In genomic region chr13:37598572-37598971, GRCh38 we compare ENCODE assay signal across 12 cellular contexts. TPM values are rescaled to one million over a fixed set of nuclear protein-coding genes. Genes with fewer than 3 reads are reported as not detected.
A peak's percentile ranks its signal among the peaks of the same experiment; 100 is the strongest.
DNase-seq lines count a peak whose midpoint lies in the region; ATAC-seq and TF ChIP-seq lines count a peak whose summit lies in the region.
"Had no signal": no experiment of that assay in that cellular context is flagged by ENCODE, and none has a peak within 500 bp of the region (broad histone marks: within the 10 kb centered on the region; RNA-seq: fewer than 3 reads in every experiment).

A gene with protein sequence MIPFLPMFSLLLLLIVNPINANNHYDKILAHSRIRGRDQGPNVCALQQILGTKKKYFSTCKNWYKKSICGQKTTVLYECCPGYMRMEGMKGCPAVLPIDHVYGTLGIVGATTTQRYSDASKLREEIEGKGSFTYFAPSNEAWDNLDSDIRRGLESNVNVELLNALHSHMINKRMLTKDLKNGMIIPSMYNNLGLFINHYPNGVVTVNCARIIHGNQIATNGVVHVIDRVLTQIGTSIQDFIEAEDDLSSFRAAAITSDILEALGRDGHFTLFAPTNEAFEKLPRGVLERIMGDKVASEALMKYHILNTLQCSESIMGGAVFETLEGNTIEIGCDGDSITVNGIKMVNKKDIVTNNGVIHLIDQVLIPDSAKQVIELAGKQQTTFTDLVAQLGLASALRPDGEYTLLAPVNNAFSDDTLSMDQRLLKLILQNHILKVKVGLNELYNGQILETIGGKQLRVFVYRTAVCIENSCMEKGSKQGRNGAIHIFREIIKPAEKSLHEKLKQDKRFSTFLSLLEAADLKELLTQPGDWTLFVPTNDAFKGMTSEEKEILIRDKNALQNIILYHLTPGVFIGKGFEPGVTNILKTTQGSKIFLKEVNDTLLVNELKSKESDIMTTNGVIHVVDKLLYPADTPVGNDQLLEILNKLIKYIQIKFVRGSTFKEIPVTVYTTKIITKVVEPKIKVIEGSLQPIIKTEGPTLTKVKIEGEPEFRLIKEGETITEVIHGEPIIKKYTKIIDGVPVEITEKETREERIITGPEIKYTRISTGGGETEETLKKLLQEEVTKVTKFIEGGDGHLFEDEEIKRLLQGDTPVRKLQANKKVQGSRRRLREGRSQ (minus strand): TSS chr13:37598768. CDS start chr13:37598726, 42 bp downstream.

- H3K4me1 Mint-ChIP-seq in type B pancreatic cell (ENCODE audit: unreplicated experiment) = peaks cover 23% of the 10 kb centered on the region
- no peaks in the 10 kb centered on the region for H3K4me1 Mint-ChIP-seq in activated CD4-positive, alpha-beta memory T cell treated with anti-CD3 and anti-CD28 coated beads for 36 hours (ENCODE audit: low read depth)
- H3K4me1 Mint-ChIP-seq: activated CD4-positive, alpha-beta T cell treated with anti-CD3 and anti-CD28 coated beads for 36 hours; naive B cell had no signal

- H3K27ac Mint-ChIP-seq in type B pancreatic cell = peak within 1 kb of the TSS; percentile 50
- H3K27ac Mint-ChIP-seq in activated CD4-positive, alpha-beta memory T cell treated with anti-CD3 and anti-CD28 coated beads for 36 hours = no peak within 1 kb of the TSS
- H3K27ac Mint-ChIP-seq: activated CD4-positive, alpha-beta T cell treated with anti-CD3 and anti-CD28 coated beads for 36 hours; naive B cell had no signal

- ATAC-seq in GM21825 (IDR thresholded peaks at IDR 0.05; ENCODE audit: unreplicated experiment) = no peak
- ATAC-seq: activated CD4-positive, alpha-beta T cell treated with anti-CD3 and anti-CD28 coated beads for 36 hours had no signal

- CTCF ChIA-PET in activated CD4-positive, alpha-beta memory T cell treated with anti-CD3 and anti-CD28 coated beads for 36 hours (lab: Charles Lee) = no interaction called here

- no peak for TF ChIP-seq CTCF in WI38 (IDR thresholded peaks at IDR 0.05; ENCODE audit: low read depth, low read length)
- no peak for TF ChIP-seq CTCF in fibroblast of the aortic adventitia (IDR thresholded peaks at IDR 0.05; ENCODE audit: insufficient read depth, low read length)
- no peak for TF ChIP-seq CTCF in type B pancreatic cell (conservative IDR thresholded peaks at IDR 0.05)

- DNase-seq in fibroblast of the aortic adventitia (ENCODE audit: low read depth) (peak; percentile 67), myocyte (ENCODE audit: low read depth) (no peak), type B pancreatic cell (ENCODE audit: extremely low spot score, unreplicated experiment) (no peak), NCI-H82 (lab: John Stamatoyannopoulos, UW) (no peak), AG08396 (ENCODE audit: low spot score) (no peak)
- DNase-seq in activated CD4-positive, alpha-beta memory T cell treated with anti-CD3 and anti-CD28 coated beads for 36 hours = no peak
- DNase-seq: activated CD4-positive, alpha-beta T cell treated with anti-CD3 and anti-CD28 coated beads for 36 hours; activated naive CD4-positive, alpha-beta T cell treated with Interleukin-2 at 50 U/mL for 16 hours; naive B cell; NCI-H2029 treated with DMSO at 0.1 percent for 48 hours had no signal

- POLR2A ChIA-PET in activated CD4-positive, alpha-beta memory T cell treated with anti-CD3 and anti-CD28 coated beads for 36 hours (lab: Charles Lee) = no interaction called here

- H3K4me3 Mint-ChIP-seq in type B pancreatic cell = peak within 1 kb of the TSS; percentile 88
- H3K4me3 Mint-ChIP-seq in activated CD4-positive, alpha-beta memory T cell treated with anti-CD3 and anti-CD28 coated beads for 36 hours = no peak within 1 kb of the TSS
- H3K4me3 Mint-ChIP-seq: activated CD4-positive, alpha-beta T cell treated with anti-CD3 and anti-CD28 coated beads for 36 hours; naive B cell had no signal

- no peaks in the 10 kb centered on the region for H3K9me3 Mint-ChIP-seq in type B pancreatic cell
- no peaks in the 10 kb centered on the region for H3K9me3 Mint-ChIP-seq in activated CD4-positive, alpha-beta memory T cell treated with anti-CD3 and anti-CD28 coated beads for 36 hours
- H3K9me3 Mint-ChIP-seq: naive B cell had no signal

- intact Hi-C loops in activated CD4-positive, alpha-beta memory T cell treated with anti-CD3 and anti-CD28 coated beads for 36 hours (cut with micrococcal nuclease) = no loop called here

- H3K4me3 ChIP-seq in WI38 (ENCODE audit: low read depth, low read length) = peak within 1 kb of the TSS; percentile 48
- H3K4me3 ChIP-seq in fibroblast of the aortic adventitia (ENCODE audit: low read depth, low read length) = peak within 1 kb of the TSS; percentile 65

- H3K36me3 Mint-ChIP-seq in type B pancreatic cell = peaks cover 4% of the 10 kb centered on the region
- H3K36me3 Mint-ChIP-seq in activated CD4-positive, alpha-beta memory T cell treated with anti-CD3 and anti-CD28 coated beads for 36 hours = no peaks in the 10 kb centered on the region
- H3K36me3 Mint-ChIP-seq: naive B cell had no signal

- no peaks in the 10 kb centered on the region for H3K27me3 Mint-ChIP-seq in type B pancreatic cell
- H3K27me3 Mint-ChIP-seq in activated CD4-positive, alpha-beta memory T cell treated with anti-CD3 and anti-CD28 coated beads for 36 hours = no peaks in the 10 kb centered on the region
- H3K27me3 Mint-ChIP-seq: activated CD4-positive, alpha-beta T cell treated with anti-CD3 and anti-CD28 coated beads for 36 hours; naive B cell had no signal

RNA-seq across cellular contexts. Expression of the gene that starts here (rescaled TPM):
- total RNA-seq in fibroblast of the aortic adventitia (ENCODE audit: low replicate concordance) = 136 and 546 TPM in 2 replicates
- total RNA-seq in myocyte = 133 and 144 TPM in 2 replicates
- polyA plus RNA-seq in myocyte (2012) = 116 TPM
- 75.2 and 295 TPM in 2 replicates for total RNA-seq in type B pancreatic cell (ENCODE audit: low replicate concordance)
- total RNA-seq in activated CD4-positive, alpha-beta memory T cell treated with anti-CD3 and anti-CD28 coated beads for 36 hours = not detected
- total RNA-seq: activated CD4-positive, alpha-beta T cell treated with anti-CD3 and anti-CD28 coated beads for 36 hours had no signal

Comparison
In these comparisons a context has a peak if more than half of its experiments do, and no peak if none do; other contexts are left out.
1. RNA of the gene that starts here (total RNA-seq): 75.2 to 295 TPM in type B pancreatic cell, 136 to 546 TPM in fibroblast of the aortic adventitia and 133 to 144 TPM in myocyte; not detected in activated CD4-positive, alpha-beta memory T cell treated with anti-CD3 and anti-CD28 coated beads for 36 hours; every median in the first group is over 10 times any median in the second.